In the genomic region with DNA sequence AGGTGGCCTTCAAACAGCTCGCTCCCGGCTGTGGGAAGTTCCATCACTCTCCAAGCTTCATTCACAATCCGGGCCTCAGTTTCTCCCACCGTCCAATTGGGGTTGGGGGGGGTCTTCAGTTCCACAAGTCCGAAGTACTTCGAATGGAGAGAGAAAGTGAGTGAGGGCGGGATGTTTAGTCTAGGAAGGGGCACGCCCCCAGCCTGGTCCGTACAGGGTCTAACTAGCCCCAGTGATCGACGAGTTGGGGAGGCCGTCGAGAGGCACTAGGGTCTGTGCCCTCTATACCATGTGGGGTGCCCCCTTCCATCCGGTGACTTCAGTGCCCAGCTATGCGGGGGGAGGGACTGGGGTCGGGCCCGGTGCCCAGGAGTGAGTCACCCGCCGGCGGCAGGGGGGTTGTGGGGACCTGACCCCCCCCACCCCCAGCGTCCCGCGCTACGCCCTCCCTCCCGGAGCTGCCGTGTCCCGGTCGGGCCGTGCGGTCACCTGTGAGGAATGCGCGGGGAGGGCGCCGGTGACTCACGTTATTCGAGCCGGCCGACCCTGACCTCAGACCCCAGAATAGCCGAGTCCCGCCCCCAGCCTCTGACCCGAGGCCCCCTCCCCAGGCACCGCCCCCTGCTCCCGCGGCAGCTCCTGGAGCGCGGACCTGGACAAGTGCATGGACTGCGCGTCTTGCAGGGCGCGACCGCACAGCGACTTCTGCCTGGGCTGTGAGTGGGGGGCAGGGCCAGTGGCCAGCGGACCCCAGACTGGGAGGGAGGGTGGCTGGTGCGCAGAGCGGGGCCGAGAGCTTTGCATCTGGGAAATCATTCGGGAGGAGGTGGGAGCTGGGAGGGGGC, we compare ENCODE assay signal across 8 cellular contexts. TPM values are rescaled to one million over a fixed set of nuclear protein-coding genes. Genes with fewer than 3 reads are reported as not detected.
DNase-seq lines count a peak whose midpoint lies in the region; ATAC-seq, FAIRE-seq and TF ChIP-seq lines count a peak whose summit lies in the region.

No MANE protein-coding gene starts in this region.

- H3K27me3 Mint-ChIP-seq in activated naive CD8-positive, alpha-beta T cell treated with anti-CD3 and anti-CD28 coated beads, Interleukin-2, amount 50 U/mL, for 24 hours, result peaks cover 11% of the 10 kb centered on the region

- ATAC-seq in RWPE2 (ENCODE audit: low read depth), result peak; percentile 25
- ATAC-seq in activated naive CD8-positive, alpha-beta T cell treated with anti-CD3 and anti-CD28 coated beads, Interleukin-2, amount 50 U/mL, for 24 hours, result no peak
- ATAC-seq in pancreas, result peak; percentile 53 to 62 (median 61)
- ATAC-seq in GM19328 (IDR thresholded peaks at IDR 0.05; ENCODE audit: unreplicated experiment), result no peak
- ATAC-seq in HG03196 (IDR thresholded peaks at IDR 0.05; ENCODE audit: unreplicated experiment), result no peak

- intact Hi-C loops in pancreas (cut with DNase I), result no loop called here

- peak overlapping the region; percentile 97 for H3K27ac Mint-ChIP-seq in activated naive CD8-positive, alpha-beta T cell treated with anti-CD3 and anti-CD28 coated beads, Interleukin-2, amount 50 U/mL, for 24 hours

- TF ChIP-seq CTCF in RWPE2 (IDR thresholded peaks at IDR 0.05; ENCODE audit: poor library complexity, severe bottlenecking) (no peak), cardiac muscle cell (IDR thresholded peaks at IDR 0.05; ENCODE audit: low read depth, low read length) (no peak), pancreas (IDR thresholded peaks at IDR 0.05) (no peak)

- H3K4me1 ChIP-seq in RWPE2 (ENCODE audit: insufficient read depth, poor library complexity, severe bottlenecking) (peaks cover 7% of the 10 kb centered on the region), cardiac muscle cell (ENCODE audit: low read depth) (peaks cover 22% of the 10 kb centered on the region), pancreas (peaks cover 15 to 32% (median 25%) of the 10 kb centered on the region in 3 donors)

- H3K27ac ChIP-seq in RWPE2 (ENCODE audit: poor library complexity, severe bottlenecking) (peak overlapping the region; percentile 100), cardiac muscle cell (peak overlapping the region; percentile 97), pancreas (peak overlapping the region; percentile 97 to 100 (median 98))

- no peaks in the 10 kb centered on the region for H3K9me3 Mint-ChIP-seq in activated naive CD8-positive, alpha-beta T cell treated with anti-CD3 and anti-CD28 coated beads, Interleukin-2, amount 50 U/mL, for 24 hours

- WGBS in pancreas, 2 donors, result 1% methylated on average over 56 to 57 of the region's 57 CpGs

- H3K4me3 ChIP-seq in RWPE2 (ENCODE audit: severe bottlenecking), result peak overlapping the region; percentile 89
- peak overlapping the region; percentile 74 for H3K4me3 ChIP-seq in cardiac muscle cell
- H3K4me3 ChIP-seq in pancreas, result peak overlapping the region; percentile 63 to 93 (median 76)

- no peaks in the 10 kb centered on the region for H3K36me3 Mint-ChIP-seq in activated naive CD8-positive, alpha-beta T cell treated with anti-CD3 and anti-CD28 coated beads, Interleukin-2, amount 50 U/mL, for 24 hours (ENCODE audit: low read depth)

- H3K27me3 ChIP-seq in RWPE2 (ENCODE audit: insufficient read depth, poor library complexity, severe bottlenecking) (no peaks in the 10 kb centered on the region), cardiac muscle cell (no peaks in the 10 kb centered on the region), pancreas (no peaks in the 10 kb centered on the region)

- DNase-seq in DMS 273 (lab: John Stamatoyannopoulos, UW; ENCODE audit: unreplicated experiment) (peak; percentile 78), DMS 273 treated with DMSO at 0.1 percent for 48 hours (lab: John Stamatoyannopoulos, UW) (no peak), RWPE2 (ENCODE audit: low spot score) (peak; percentile 96), cardiac muscle cell (ENCODE audit: low read depth in 1 of 2, low spot score in 1 of 2) (peak; percentile 86 to 92), pancreas (peak; percentile 90 to 99 (median 96))
- DNase-seq in activated naive CD8-positive, alpha-beta T cell treated with anti-CD3 and anti-CD28 coated beads, Interleukin-2, amount 50 U/mL, for 24 hours, result peak; percentile 65

- peaks cover 55% of the 10 kb centered on the region for H3K4me1 Mint-ChIP-seq in activated naive CD8-positive, alpha-beta T cell treated with anti-CD3 and anti-CD28 coated beads, Interleukin-2, amount 50 U/mL, for 24 hours

- H3K4me3 Mint-ChIP-seq in activated naive CD8-positive, alpha-beta T cell treated with anti-CD3 and anti-CD28 coated beads, Interleukin-2, amount 50 U/mL, for 24 hours, result peak overlapping the region; percentile 85

- FAIRE-seq in pancreas (lab: Jason Lieb, UNC), result no peak

- H3K36me3 ChIP-seq in RWPE2 (ENCODE audit: low read depth) (peaks cover 29% of the 10 kb centered on the region), cardiac muscle cell (no peaks in the 10 kb centered on the region), pancreas (peaks cover 0 to 3% (median 0%) of the 10 kb centered on the region in 3 donors)

- H3K9me3 ChIP-seq in RWPE2 (ENCODE audit: severe bottlenecking) (no peaks in the 10 kb centered on the region), cardiac muscle cell (ENCODE audit: low read depth) (no peaks in the 10 kb centered on the region), pancreas (no peaks in the 10 kb centered on the region)

RNA-seq across cellular contexts. Expression of gene TNFRSF12A, which starts 0.7 kb away (rescaled TPM):
- 115 and 122 TPM in 2 replicates for total RNA-seq in cardiac muscle cell
- polyA plus RNA-seq in cardiac muscle cell, result 106 and 142 TPM in 2 replicates
- total RNA-seq in pancreas, result 10 to 100 TPM; 26.8 to 91.1 (median 66.7) TPM
- polyA plus RNA-seq in pancreas, result 100 to 1,000 TPM; 166 to 185 TPM

RNA-seq across cellular contexts. Expression of gene CLDN6, which starts 2.8 kb away (rescaled TPM):
- 148 and 210 TPM in 2 replicates for total RNA-seq in cardiac muscle cell
- 244 and 344 TPM in 2 replicates for polyA plus RNA-seq in cardiac muscle cell
- total RNA-seq in pancreas, result 1 to 10 TPM in 2 of 6 donors, under 1 TPM in 4; 0.37 to 5.1 (median 0.73) TPM
- 1 to 10 TPM in 1 of 2 donors, under 1 TPM in 1; 0.12 to 3.2 TPM for polyA plus RNA-seq in pancreas

RNA-seq across cellular contexts. Expression of gene HCFC1R1, which starts 2.9 kb away (rescaled TPM):
- total RNA-seq in cardiac muscle cell (48.3 and 50.8 TPM in 2 replicates), pancreas (10 to 100 TPM; 10.5 to 24.1 (median 12.4) TPM)
- polyA plus RNA-seq in cardiac muscle cell (109 and 140 TPM in 2 replicates), pancreas (100 to 1,000 TPM in 1 of 2 donors, 10 to 100 TPM in 1; 93.1 to 119 TPM)

RNA-seq across cellular contexts. Expression of gene THOC6, which starts 3.0 kb away (rescaled TPM):
- total RNA-seq in cardiac muscle cell (34.8 and 36.9 TPM in 2 replicates), pancreas (10 to 100 TPM in 1 of 6 donors, 1 to 10 TPM in 5; 6.2 to 13.0 (median 7.7) TPM)
- polyA plus RNA-seq in cardiac muscle cell (61.3 and 65.7 TPM in 2 replicates), pancreas (10 to 100 TPM; 33.2 to 38.2 TPM)

RNA-seq across cellular contexts. Expression of gene CLDN9, which starts 8.1 kb away (rescaled TPM):
- 3.2 and 6.3 TPM in 2 replicates for total RNA-seq in cardiac muscle cell
- polyA plus RNA-seq in cardiac muscle cell, result 8.4 and 8.5 TPM in 2 replicates
- total RNA-seq in pancreas, result 1 to 10 TPM; 1.7 to 5.1 (median 2.4) TPM
- 10 to 100 TPM; 10.5 to 12.1 TPM for polyA plus RNA-seq in pancreas

Comparison
In these comparisons a context has a peak if more than half of its experiments do, and no peak if none do; other contexts are left out.
1. ATAC-seq: peak in RWPE2 (single experiment) and pancreas (4 of 4); none in activated naive CD8-positive, alpha-beta T cell treated with anti-CD3 and anti-CD28 coated beads, Interleukin-2, amount 50 U/mL, for 24 hours (single experiment), GM19328 (single experiment) and HG03196 (single experiment).
2. RNA of gene CLDN6, which starts 2.8 kb away (total RNA-seq): 148 to 210 TPM in cardiac muscle cell; 0.37 to 5.1 TPM in pancreas; every median in the first group is over 10 times any median in the second.
3. Peak in every context shown above with its lines, with median percentiles within 50 percentile points of each other: H3K27ac ChIP-seq and H3K4me3 ChIP-seq.